25 cellular contexts compared by ENCODE assay signal in genomic region chr11:1508491-1508891, GRCh38. TPM values are rescaled to one million over a fixed set of nuclear protein-coding genes. Genes with fewer than 3 reads are reported as not detected.
A peak's percentile ranks its signal among the peaks of the same experiment; 100 is the strongest.
DNase-seq lines count a peak whose midpoint lies in the region; ATAC-seq and TF ChIP-seq lines count a peak whose summit lies in the region.
"Had no signal": no experiment of that assay in that cellular context is flagged by ENCODE, and none has a peak within 500 bp of the region (broad histone marks: within the 10 kb centered on the region; RNA-seq: fewer than 3 reads in every experiment).

No MANE protein-coding gene starts in this region.

- DNase-seq in H9 (no peak), coronary artery (ENCODE audit: low spot score) (no peak), mesendoderm (no peak), tibial artery (peak in 1 of 2 donors; percentile 75), epidermal melanocyte (ENCODE audit: insufficient read length, low spot score) (no peak), EL (no peak)
- DNase-seq: activated CD4-positive, alpha-beta T cell treated with anti-CD3 and anti-CD28 coated beads for 36 hours; activated CD8-positive, alpha-beta T cell treated with anti-CD3 and anti-CD28 coated beads, Interleukin-2, amount 10 ng/mL, durations not matched to agents 7 days and 5 days; activated naive CD4-positive, alpha-beta T cell treated with anti-CD3 and anti-CD28 coated beads, Interleukin-2, amount 10 ng/mL, durations not matched to agents 7 days and 5 days; adrenal gland; Caco-2; cerebellar nuclear complex; DMS53; NCI-H1092; NCI-H1694; NCI-H446 treated with DMSO at 0.1 percent for 48 hours; stimulated activated naive CD4-positive, alpha-beta T cell treated with Interleukin-2 at 50 U/mL for 16 hours; testis had no signal

- H3K9ac ChIP-seq in H9 (ENCODE audit: extremely low read depth, insufficient read length, low read length): no peak overlapping the region
- H3K9ac ChIP-seq in mesendoderm (ENCODE audit: low read length): no peak overlapping the region

- no peaks in the 10 kb centered on the region for H3K23me2 ChIP-seq in H9 (ENCODE audit: insufficient read length, low read depth, low read length, poor library complexity, severe bottlenecking)

- no peak overlapping the region for H3K18ac ChIP-seq in H9 (ENCODE audit: insufficient read length, low read depth, low read length)
- no peak overlapping the region for H3K18ac ChIP-seq in mesendoderm (ENCODE audit: low read length)

- H4K20me1 ChIP-seq in H9 (ENCODE audit: control insufficient read depth, insufficient read depth, insufficient read length): no peaks in the 10 kb centered on the region

- no peak overlapping the region for H2BK5ac ChIP-seq in H9 (ENCODE audit: insufficient read length, low read length)
- no peak overlapping the region for H2BK5ac ChIP-seq in mesendoderm (ENCODE audit: low read length)

- TF ChIP-seq CTCF in H9 (conservative IDR thresholded peaks at IDR 0.05) (no peak), coronary artery (IDR thresholded peaks at IDR 0.05) (no peak), tibial artery (IDR thresholded peaks at IDR 0.05) (no peak)

- H2AK5ac ChIP-seq in H9 (ENCODE audit: insufficient read length, low read length) (no peak overlapping the region), mesendoderm (ENCODE audit: low read length) (no peak overlapping the region)

- no peak overlapping the region; the same call in 1 of the 2 replicates for H3K14ac ChIP-seq in H9 (ENCODE audit: insufficient read depth, low read length)

- H3K4me2 ChIP-seq in H9 (ENCODE audit: insufficient read depth, insufficient read length, low read length) (no peak overlapping the region), mesendoderm (ENCODE audit: low read length) (no peak overlapping the region)

- H3K4ac ChIP-seq in H9 (ENCODE audit: low read depth, low read length): no peak overlapping the region
- H3K4ac ChIP-seq in mesendoderm (ENCODE audit: low read depth, low read length): no peak overlapping the region

- H3K27me3 Mint-ChIP-seq in H9 (ENCODE audit: low read depth): no peaks in the 10 kb centered on the region
- H3K27me3 Mint-ChIP-seq: activated CD4-positive, alpha-beta T cell treated with anti-CD3 and anti-CD28 coated beads for 36 hours; activated naive CD4-positive, alpha-beta T cell treated with anti-CD3 and anti-CD28 coated beads, Interleukin-2, amount 10 ng/mL, durations not matched to agents 7 days and 5 days; activated T-helper 17 cell treated with anti-CD3 and anti-CD28 coated beads, Interleukin-2, amount 50 U/mL, for 72 hours had no signal

- H3K4me3 ChIP-seq in coronary artery: peak overlapping the region; percentile 37
- no peak overlapping the region for H3K4me3 ChIP-seq in mesendoderm (ENCODE audit: low read length)
- H3K4me3 ChIP-seq in tibial artery: no peak overlapping the region
- H3K4me3 ChIP-seq: adrenal gland, dorsolateral prefrontal cortex, K562, prostate gland, skin epidermis, testis had no signal

- no peak overlapping the region for H2BK12ac ChIP-seq in H9 (ENCODE audit: insufficient read length, low read depth, low read length)

- H3K23ac ChIP-seq in H9 (ENCODE audit: insufficient read length, low read depth, low read length) (no peak overlapping the region), mesendoderm (ENCODE audit: low read length) (no peak overlapping the region)

- no peak overlapping the region for H3K4me3 Mint-ChIP-seq in H9
- H3K4me3 Mint-ChIP-seq: activated CD4-positive, alpha-beta T cell treated with anti-CD3 and anti-CD28 coated beads for 36 hours; activated CD8-positive, alpha-beta T cell treated with anti-CD3 and anti-CD28 coated beads, Interleukin-2, amount 10 ng/mL, durations not matched to agents 7 days and 5 days; activated naive CD4-positive, alpha-beta T cell treated with anti-CD3 and anti-CD28 coated beads, Interleukin-2, amount 10 ng/mL, durations not matched to agents 7 days and 5 days; activated T-helper 17 cell treated with anti-CD3 and anti-CD28 coated beads, Interleukin-2, amount 50 U/mL, for 72 hours; brain had no signal

- H4K91ac ChIP-seq in H9 (ENCODE audit: insufficient read length, low read depth, low read length): no peak overlapping the region

- H3K4me1 ChIP-seq in H9 (ENCODE audit: insufficient read depth, low read length) (peaks cover 5% of the 10 kb centered on the region; the same call in 1 of the 2 replicates), mesendoderm (ENCODE audit: control insufficient read depth, low read depth, low read length) (peaks cover 3% of the 10 kb centered on the region), tibial artery (peaks cover 0 to 80% (median 68%) of the 10 kb centered on the region in 4 donors)
- H3K4me1 ChIP-seq: Caco-2 had no signal

- H3K79me1 ChIP-seq in H9 (ENCODE audit: insufficient read depth, low read depth, low read length, poor library complexity, severe bottlenecking) (no peaks in the 10 kb centered on the region), mesendoderm (ENCODE audit: low read length) (peaks cover 14% of the 10 kb centered on the region)

- WGBS in H9 (ENCODE audit: extremely low coverage, insufficient read length, low lambda C conversion rate): no CpG with 5 or more reads among the region's 15 CpGs
- WGBS in mesendoderm (ENCODE audit: extremely low coverage, insufficient coverage, low lambda C conversion rate): no CpG with 5 or more reads among the region's 15 CpGs

- no peak overlapping the region for H2BK20ac ChIP-seq in H9 (ENCODE audit: low read depth, low read length, poor library complexity, severe bottlenecking)

- H3K79me2 ChIP-seq in H9 (ENCODE audit: insufficient read depth, low read length) (no peaks in the 10 kb centered on the region; the same call in 1 of the 2 replicates), mesendoderm (ENCODE audit: control insufficient read depth, insufficient read depth, low read length) (peaks cover 5% of the 10 kb centered on the region)

- H3K27ac ChIP-seq in H9 (ENCODE audit: insufficient read length, low read depth, low read length) (no peak overlapping the region), coronary artery (peak overlapping the region; percentile 80 to 85), mesendoderm (ENCODE audit: low read depth, low read length) (no peak overlapping the region), tibial artery (peak overlapping the region; percentile 68 to 87)
- H3K27ac ChIP-seq: adrenal gland, skin epidermis, testis had no signal

- intact Hi-C loops in tibial artery (cut with DNase I; ENCODE audit: low total_unique reads): no loop called here

- no peaks in the 10 kb centered on the region for H3K36me3 ChIP-seq in mesendoderm (ENCODE audit: control insufficient read depth, insufficient read depth, low read length)
- no peaks in the 10 kb centered on the region for H3K36me3 ChIP-seq in tibial artery
- H3K36me3 ChIP-seq: adrenal gland, prostate gland had no signal

- H2BK15ac ChIP-seq in H9 (ENCODE audit: low read depth, low read length) (no peak overlapping the region), mesendoderm (replicated peaks; ENCODE audit: low read depth) (no peak overlapping the region)

- H3T11ph ChIP-seq in H9 (ENCODE audit: low read length): no peak overlapping the region

- H3K9me3 ChIP-seq in H9 (ENCODE audit: control insufficient read depth, low read depth, low read length) (no peaks in the 10 kb centered on the region), tibial artery (no peaks in the 10 kb centered on the region)
- H3K9me3 ChIP-seq: adrenal gland, Caco-2, prostate gland, testis had no signal

- H2BK120ac ChIP-seq in H9 (ENCODE audit: low read depth, low read length, poor library complexity, severe bottlenecking) (no peak overlapping the region), mesendoderm (ENCODE audit: low read depth, low read length) (no peak overlapping the region)

- H3K27me3 ChIP-seq in H9 (ENCODE audit: insufficient read depth, low read length): no peaks in the 10 kb centered on the region
- H3K27me3 ChIP-seq in mesendoderm (ENCODE audit: insufficient read depth, low read length, poor library complexity): no peaks in the 10 kb centered on the region
- H3K27me3 ChIP-seq in tibial artery: no peaks in the 10 kb centered on the region
- H3K27me3 ChIP-seq: adrenal gland, dorsolateral prefrontal cortex, testis had no signal

- H3K27ac Mint-ChIP-seq in H9: peak overlapping the region in 2 of 3 experiments; percentile 23 to 47; a peak in 1 of 7 replicates
- H3K27ac Mint-ChIP-seq: activated CD4-positive, alpha-beta T cell treated with anti-CD3 and anti-CD28 coated beads for 36 hours; activated CD8-positive, alpha-beta T cell treated with anti-CD3 and anti-CD28 coated beads, Interleukin-2, amount 10 ng/mL, durations not matched to agents 7 days and 5 days; activated naive CD4-positive, alpha-beta T cell treated with anti-CD3 and anti-CD28 coated beads, Interleukin-2, amount 10 ng/mL, durations not matched to agents 7 days and 5 days had no signal

- no peak for ATAC-seq in GM19452 (IDR thresholded peaks at IDR 0.05; ENCODE audit: unreplicated experiment)
- ATAC-seq: activated CD4-positive, alpha-beta T cell treated with anti-CD3 and anti-CD28 coated beads for 36 hours; activated CD8-positive, alpha-beta T cell treated with anti-CD3 and anti-CD28 coated beads, Interleukin-2, amount 10 ng/mL, durations not matched to agents 7 days and 5 days; activated T-helper 17 cell treated with anti-CD3 and anti-CD28 coated beads, Interleukin-2, amount 50 U/mL, for 72 hours; K562 had no signal

- H3K56ac ChIP-seq in H9 (ENCODE audit: insufficient read length, low read depth, low read length) (no peak overlapping the region), mesendoderm (ENCODE audit: low read length) (peak overlapping the region; percentile 5)

- H3K4me1 Mint-ChIP-seq in H9: peaks cover 20 to 41% of the 10 kb centered on the region in 2 experiments

- no peaks in the 10 kb centered on the region for H3K9me3 Mint-ChIP-seq in H9
- H3K9me3 Mint-ChIP-seq: activated naive CD4-positive, alpha-beta T cell treated with anti-CD3 and anti-CD28 coated beads, Interleukin-2, amount 10 ng/mL, durations not matched to agents 7 days and 5 days; activated T-helper 17 cell treated with anti-CD3 and anti-CD28 coated beads, Interleukin-2, amount 50 U/mL, for 72 hours; brain had no signal

- H2AFZ ChIP-seq in H9 (ENCODE audit: low read length): no peak overlapping the region

- no peak overlapping the region for H4K8ac ChIP-seq in H9 (replicated peaks; ENCODE audit: insufficient read length, low read depth, low read length)
- H4K8ac ChIP-seq in mesendoderm (ENCODE audit: low read depth, low read length): no peak overlapping the region

- H4K5ac ChIP-seq in H9 (ENCODE audit: insufficient read length, low read depth, low read length) (no peak overlapping the region), mesendoderm (ENCODE audit: low read length) (no peak overlapping the region)

- H3K36me3 Mint-ChIP-seq in H9 (ENCODE audit: insufficient read depth in 1 of 3, low read depth in 3 of 3): no peaks in the 10 kb centered on the region
- H3K36me3 Mint-ChIP-seq: activated naive CD4-positive, alpha-beta T cell treated with anti-CD3 and anti-CD28 coated beads, Interleukin-2, amount 10 ng/mL, durations not matched to agents 7 days and 5 days; brain had no signal

RNA-seq across cellular contexts. Expression of gene MOB2, which starts 21.9 kb away (rescaled TPM):
- total RNA-seq in H9 (2021): 22.7 and 24.2 TPM in 2 replicates
- 8.7 TPM for polyA plus RNA-seq in mesendoderm (2013, experiment 1 of 2)
- polyA plus RNA-seq in mesendoderm (2013, experiment 2 of 2): 8.7 TPM

Comparison
In these comparisons a context has a peak if more than half of its experiments do, and no peak if none do; other contexts are left out.
1. H3K27ac ChIP-seq: peak in coronary artery (2 of 2) and tibial artery (2 of 2); none in H9 (single experiment) and mesendoderm (single experiment).